11 cellular contexts compared by ENCODE assay signal in the genomic region with DNA sequence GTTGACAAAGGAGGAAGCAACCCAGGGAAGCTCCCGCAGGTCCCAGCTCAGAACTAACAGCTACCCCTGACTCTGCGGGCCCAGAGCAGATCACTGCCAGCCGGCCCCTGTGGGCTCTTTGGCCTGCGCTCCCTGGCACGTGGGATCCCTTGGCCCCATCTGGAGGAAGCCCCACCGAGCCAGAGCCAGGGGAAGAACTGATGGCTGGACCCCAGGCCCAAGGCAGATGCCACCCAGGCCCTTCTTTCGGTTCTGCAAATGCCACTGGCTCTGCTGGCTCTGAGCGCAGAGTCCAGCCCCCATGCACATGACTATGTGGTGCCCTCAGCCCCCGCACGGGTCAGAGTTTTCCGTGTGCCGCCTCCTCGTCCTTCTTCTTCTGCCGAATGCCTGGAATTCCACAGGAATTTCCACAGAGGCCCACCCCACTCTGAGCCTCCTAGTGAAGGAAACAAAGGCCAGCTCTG. TPM values are rescaled to one million over a fixed set of nuclear protein-coding genes. Genes with fewer than 3 reads are reported as not detected.
DNase-seq lines count a peak whose midpoint lies in the region; ATAC-seq and TF ChIP-seq lines count a peak whose summit lies in the region.
"Had no signal": no experiment of that assay in that cellular context is flagged by ENCODE, and none has a peak within 500 bp of the region (broad histone marks: within the 10 kb centered on the region; RNA-seq: fewer than 3 reads in every experiment).

No MANE protein-coding gene starts in this region.

- H3K27me3 ChIP-seq in mammary epithelial cell (ENCODE audit: insufficient read depth, low read length) (no peaks in the 10 kb centered on the region), layer of hippocampus (ENCODE audit: control insufficient read depth, insufficient read depth, low read length) (no peaks in the 10 kb centered on the region), smooth muscle cell (ENCODE audit: low read depth) (no peaks in the 10 kb centered on the region), MG63 (no peaks in the 10 kb centered on the region)

- H2AFZ ChIP-seq in mammary epithelial cell (ENCODE audit: low read depth, low read length): peak overlapping the region; percentile 86
- H2AFZ ChIP-seq in smooth muscle cell (ENCODE audit: low read depth): no peak overlapping the region

- peak overlapping the region; percentile 39 for H3K4me2 ChIP-seq in mammary epithelial cell (ENCODE audit: insufficient read depth, low read depth, low read length)
- peak overlapping the region; percentile 75 for H3K4me2 ChIP-seq in smooth muscle cell

- POLR2A ChIA-PET in activated CD4-positive, alpha-beta T cell treated with anti-CD3 and anti-CD28 coated beads for 36 hours (lab: Charles Lee): interaction anchor here (0.6 kb wide), 1 partner anchor 380 kb away, joined by 3 read pairs; no protein-coding TSS in a partner anchor

- H3K9me3 ChIP-seq in mammary epithelial cell (replicated peaks; ENCODE audit: insufficient read depth, low read length) (no peaks in the 10 kb centered on the region), smooth muscle cell (replicated peaks; ENCODE audit: low read depth) (no peaks in the 10 kb centered on the region), MG63 (no peaks in the 10 kb centered on the region)

- dilution Hi-C loops in mammary epithelial cell (cut with HindIII; ENCODE audit: low sequenced_read_pairs): no loop called here

- in situ Hi-C loops in mammary epithelial cell (cut with MboI; ENCODE audit: low sequenced_read_pairs in 2 of 2): no loop called here

- no peaks in the 10 kb centered on the region for H3K9me3 Mint-ChIP-seq in activated CD4-positive, alpha-beta T cell treated with anti-CD3 and anti-CD28 coated beads for 36 hours (ENCODE audit: low read depth)
- H3K9me3 Mint-ChIP-seq: memory B cell; stimulated activated naive CD8-positive, alpha-beta T cell treated with anti-CD3 and anti-CD28 coated beads, Interleukin-15, Interleukin-2, amounts not matched to agents 100 ng/mL and 50 ng/mL, for 24 hours had no signal

- H3K27ac Mint-ChIP-seq in activated CD4-positive, alpha-beta T cell treated with anti-CD3 and anti-CD28 coated beads for 36 hours: no peak overlapping the region
- H3K27ac Mint-ChIP-seq: memory B cell; stimulated activated naive CD8-positive, alpha-beta T cell treated with anti-CD3 and anti-CD28 coated beads, Interleukin-15, Interleukin-2, amounts not matched to agents 100 ng/mL and 50 ng/mL, for 24 hours had no signal

- H3F3A ChIP-seq in smooth muscle cell (ENCODE audit: low read depth): no peaks in the 10 kb centered on the region

- no peaks in the 10 kb centered on the region for H3K27me3 Mint-ChIP-seq in activated CD4-positive, alpha-beta T cell treated with anti-CD3 and anti-CD28 coated beads for 36 hours
- H3K27me3 Mint-ChIP-seq: memory B cell; stimulated activated naive CD8-positive, alpha-beta T cell treated with anti-CD3 and anti-CD28 coated beads, Interleukin-15, Interleukin-2, amounts not matched to agents 100 ng/mL and 50 ng/mL, for 24 hours had no signal

- H3K36me3 ChIP-seq in mammary epithelial cell (ENCODE audit: insufficient read depth, low read length) (no peaks in the 10 kb centered on the region), smooth muscle cell (ENCODE audit: low read depth) (no peaks in the 10 kb centered on the region), MG63 (no peaks in the 10 kb centered on the region)

- H3K4me1 Mint-ChIP-seq in activated CD4-positive, alpha-beta T cell treated with anti-CD3 and anti-CD28 coated beads for 36 hours: peaks cover 34% of the 10 kb centered on the region

- no peak overlapping the region for H3K4me3 Mint-ChIP-seq in activated CD4-positive, alpha-beta T cell treated with anti-CD3 and anti-CD28 coated beads for 36 hours
- H3K4me3 Mint-ChIP-seq: memory B cell; stimulated activated naive CD8-positive, alpha-beta T cell treated with anti-CD3 and anti-CD28 coated beads, Interleukin-15, Interleukin-2, amounts not matched to agents 100 ng/mL and 50 ng/mL, for 24 hours had no signal

- ATAC-seq in GM19035 (IDR thresholded peaks at IDR 0.05; ENCODE audit: unreplicated experiment): no peak
- no peak for ATAC-seq in activated CD4-positive, alpha-beta T cell treated with anti-CD3 and anti-CD28 coated beads for 36 hours
- ATAC-seq: Panc1 had no signal

- CTCF ChIA-PET in mammary epithelial cell (lab: Charles Lee; ENCODE audit: low non-redundant PET): no interaction called here
- CTCF ChIA-PET in activated CD4-positive, alpha-beta T cell treated with anti-CD3 and anti-CD28 coated beads for 36 hours (lab: Charles Lee): no interaction called here

- H3K27ac ChIP-seq in mammary epithelial cell (ENCODE audit: insufficient read depth, low read depth, low read length): no peak overlapping the region
- peak overlapping the region; percentile 42 for H3K27ac ChIP-seq in layer of hippocampus (ENCODE audit: low read depth, low read length)
- H3K27ac ChIP-seq in smooth muscle cell (ENCODE audit: low read depth): peak overlapping the region; percentile 81

- BruUV-seq in mammary epithelial cell (replicated peaks; lab: Mats Ljungman, UMichigan): no TSS peak

- intact Hi-C loops in mammary epithelial cell (cut with micrococcal nuclease): no loop called here
- intact Hi-C loops in activated CD4-positive, alpha-beta T cell treated with anti-CD3 and anti-CD28 coated beads for 36 hours (cut with DNase I, micrococcal nuclease): no loop called here

- TF ChIP-seq CTCF in mammary epithelial cell (conservative IDR thresholded peaks at IDR 0.05 in 1 of 2, IDR thresholded peaks at IDR 0.05 in 1 of 2; ENCODE audit: extremely low read depth in 1 of 2, insufficient read depth in 1 of 2, low read depth in 1 of 2, low read length in 2 of 2) (no peak), smooth muscle cell (IDR thresholded peaks at IDR 0.05; ENCODE audit: borderline replicate concordance, insufficient read depth, poor library complexity, severe bottlenecking) (no peak)

- peaks cover 37% of the 10 kb centered on the region for H3K4me1 ChIP-seq in mammary epithelial cell (ENCODE audit: insufficient read depth, low read length)
- peaks cover 21% of the 10 kb centered on the region for H3K4me1 ChIP-seq in smooth muscle cell (ENCODE audit: low read depth)

- H3K79me2 ChIP-seq in mammary epithelial cell (ENCODE audit: insufficient read depth, low read length) (no peaks in the 10 kb centered on the region), smooth muscle cell (ENCODE audit: low read depth) (no peaks in the 10 kb centered on the region)

- DNase-seq in GM04503 (ENCODE audit: low read depth) (peak; percentile 52), mammary epithelial cell (no peak), smooth muscle cell (lab: John Stamatoyannopoulos, UW; ENCODE audit: unreplicated experiment) (peak; percentile 47), DMS 273 (lab: John Stamatoyannopoulos, UW; ENCODE audit: unreplicated experiment) (no peak), MG63 (no peak)
- no peak for DNase-seq in activated CD4-positive, alpha-beta T cell treated with anti-CD3 and anti-CD28 coated beads for 36 hours

- peak overlapping the region; percentile 18 for H3K9ac ChIP-seq in mammary epithelial cell (ENCODE audit: insufficient read depth, low read length)
- peak overlapping the region; percentile 29 for H3K9ac ChIP-seq in smooth muscle cell (ENCODE audit: low read depth)

- no peaks in the 10 kb centered on the region for H3K36me3 Mint-ChIP-seq in activated CD4-positive, alpha-beta T cell treated with anti-CD3 and anti-CD28 coated beads for 36 hours (ENCODE audit: low read depth)
- H3K36me3 Mint-ChIP-seq: memory B cell had no signal

- WGBS in mammary epithelial cell (ENCODE audit: low coverage, missing lambda C conversion rate): 10% methylated on average over 7 of the region's 14 CpGs
- WGBS in smooth muscle cell (ENCODE audit: low lambda C conversion rate): 31% methylated on average over 14 of the region's 14 CpGs

- H3K4me3 ChIP-seq in mammary epithelial cell (replicated peaks in 1 of 3; ENCODE audit: insufficient read depth in 1 of 3, low read depth in 2 of 3, low read length in 3 of 3) (no peak overlapping the region), smooth muscle cell (no peak overlapping the region), MG63 (no peak overlapping the region)

- no peaks in the 10 kb centered on the region for H4K20me1 ChIP-seq in mammary epithelial cell (ENCODE audit: insufficient read depth, low read length)
- no peaks in the 10 kb centered on the region for H4K20me1 ChIP-seq in smooth muscle cell (ENCODE audit: low read depth)

RNA-seq across cellular contexts. Expression of gene SNN, which starts 35.8 kb away (rescaled TPM):
- total RNA-seq in mammary epithelial cell (10 to 100 TPM; 14.2 to 32.7 TPM), smooth muscle cell (6.4 and 8.2 TPM in 2 replicates)
- polyA plus RNA-seq in mammary epithelial cell (14.2 TPM), smooth muscle cell (10.1 and 10.9 TPM in 2 replicates)
- polyA minus RNA-seq in mammary epithelial cell: 13.4 TPM
- total RNA-seq in activated CD4-positive, alpha-beta T cell treated with anti-CD3 and anti-CD28 coated beads for 36 hours: 1 to 10 TPM; 6.0 to 7.2 TPM
- 11.8 and 18.8 TPM in 2 replicates for total RNA-seq in MG63 (2014; rRNA removed; shearing (Covaris generic); ENCODE audit: low replicate concordance)

RNA-seq across cellular contexts. Expression of gene LITAF, which starts 45.8 kb away (rescaled TPM):
- total RNA-seq in mammary epithelial cell (100 to 1,000 TPM; 128 to 197 TPM), smooth muscle cell (40.4 and 77.9 TPM in 2 replicates)
- polyA plus RNA-seq in mammary epithelial cell (180 TPM), smooth muscle cell (72.6 and 98.0 TPM in 2 replicates)
- polyA minus RNA-seq in mammary epithelial cell: 276 TPM
- total RNA-seq in activated CD4-positive, alpha-beta T cell treated with anti-CD3 and anti-CD28 coated beads for 36 hours: 100 to 1,000 TPM in 1 of 2 experiments, 10 to 100 TPM in 1; 99.0 to 116 TPM
- 52.9 and 60.8 TPM in 2 replicates for total RNA-seq in MG63 (2014; rRNA removed; shearing (Covaris generic); ENCODE audit: low replicate concordance)

Comparison
In these comparisons a context has a peak if more than half of its experiments do, and no peak if none do; other contexts are left out.
1. DNase-seq: peak in GM04503 (single experiment) and smooth muscle cell (single experiment); none in mammary epithelial cell (single experiment), DMS 273 (single experiment), activated CD4-positive, alpha-beta T cell treated with anti-CD3 and anti-CD28 coated beads for 36 hours (single experiment) and MG63 (single experiment).